Comparison of ENCODE assay signal across 9 cellular contexts in genomic region chr13:24502567-24503375, GRCh38. TPM values are rescaled to one million over a fixed set of nuclear protein-coding genes. Genes with fewer than 3 reads are reported as not detected.
DNase-seq lines count a peak whose midpoint lies in the region; ATAC-seq and TF ChIP-seq lines count a peak whose summit lies in the region.
"Had no signal": no experiment of that assay in that cellular context is flagged by ENCODE, and none has a peak within 500 bp of the region (broad histone marks: within the 10 kb centered on the region; RNA-seq: fewer than 3 reads in every experiment).

No MANE protein-coding gene starts in this region.

- no peaks in the 10 kb centered on the region for H3K9me3 Mint-ChIP-seq in activated naive CD8-positive, alpha-beta T cell treated with anti-CD3 and anti-CD28 coated beads, Interleukin-2, amount 50 U/mL, for 24 hours

- H4K20me1 ChIP-seq in HCT116 (ENCODE audit: insufficient read depth) = no peaks in the 10 kb centered on the region

- H3K27me3 Mint-ChIP-seq in activated naive CD8-positive, alpha-beta T cell treated with anti-CD3 and anti-CD28 coated beads, Interleukin-2, amount 50 U/mL, for 24 hours = no peaks in the 10 kb centered on the region

- H3K27ac Mint-ChIP-seq in activated naive CD8-positive, alpha-beta T cell treated with anti-CD3 and anti-CD28 coated beads, Interleukin-2, amount 50 U/mL, for 24 hours = peak overlapping the region; percentile 62

- no peak overlapping the region for H2AFZ ChIP-seq in HCT116 (ENCODE audit: low read depth, low read length, poor library complexity, severe bottlenecking)

- H3K36me3 ChIP-seq in HCT116 (ENCODE audit: control insufficient read depth in 1 of 2, insufficient read depth in 2 of 2, low read length in 2 of 2) = peaks cover 7 to 15% of the 10 kb centered on the region in 2 experiments; a peak in 3 of 4 replicates
- peaks cover 18% of the 10 kb centered on the region for H3K36me3 ChIP-seq in skeletal muscle satellite cell (ENCODE audit: insufficient read depth, low read length)

- intact Hi-C loops in HCT116 (cut with micrococcal nuclease) = no loop called here
- intact Hi-C loops in left cardiac atrium (cut with DNase I) = no loop called here

- peaks cover 22 to 28% of the 10 kb centered on the region in 2 experiments for H3K4me1 ChIP-seq in HCT116 (ENCODE audit: control insufficient read depth in 1 of 2, insufficient read depth in 2 of 2, low read length in 2 of 2)
- H3K4me1 ChIP-seq in skeletal muscle satellite cell (ENCODE audit: control insufficient read depth, insufficient read depth, low read length) = peaks cover 27% of the 10 kb centered on the region

- H3K4me2 ChIP-seq in HCT116 (ENCODE audit: low read length) = peak overlapping the region; percentile 54
- peak overlapping the region; percentile 55 for H3K4me2 ChIP-seq in skeletal muscle satellite cell (ENCODE audit: low read length)

- no peak overlapping the region for H3K4me3 Mint-ChIP-seq in activated naive CD8-positive, alpha-beta T cell treated with anti-CD3 and anti-CD28 coated beads, Interleukin-2, amount 50 U/mL, for 24 hours

- peak; percentile 97 for ATAC-seq in HCT116
- peak; percentile 66 for ATAC-seq in activated naive CD8-positive, alpha-beta T cell treated with anti-CD3 and anti-CD28 coated beads, Interleukin-2, amount 50 U/mL, for 24 hours
- peak in 1 of 2 donors; percentile 91 for ATAC-seq in left cardiac atrium
- ATAC-seq in GM18520 (IDR thresholded peaks at IDR 0.05; ENCODE audit: unreplicated experiment) = no peak
- ATAC-seq in GM18498 (IDR thresholded peaks at IDR 0.05; ENCODE audit: unreplicated experiment) = no peak

- DNase-seq in HCT116 (ENCODE audit: low read depth, low spot score) (peak; percentile 29), left cardiac atrium (peak; percentile 46), NCI-H187 treated with DMSO at 0.1 percent for 48 hours (lab: John Stamatoyannopoulos, UW) (no peak), pons (ENCODE audit: low spot score) (no peak)
- DNase-seq in activated naive CD8-positive, alpha-beta T cell treated with anti-CD3 and anti-CD28 coated beads, Interleukin-2, amount 50 U/mL, for 24 hours = no peak
- DNase-seq: WERI-Rb-1 had no signal

- TF ChIP-seq RAD21 in HCT116 (IDR thresholded peaks at IDR 0.05; ENCODE audit: low read depth) = no peak

- POLR2A ChIA-PET in HCT116 (lab: Charles Lee) = interaction anchor here (0.7 to 2.4 kb wide), 2 partner anchors 8 to 9 kb away, joined by 3 to 11 read pairs; partner anchors contain the start of gene PARP4

- no peaks in the 10 kb centered on the region for H3K27me3 ChIP-seq in HCT116 (ENCODE audit: insufficient read depth, low read length)
- no peaks in the 10 kb centered on the region for H3K27me3 ChIP-seq in skeletal muscle satellite cell (ENCODE audit: control insufficient read depth, insufficient read depth, low read length)

- BruUV-seq in HCT116 (replicated peaks; lab: Mats Ljungman, UMichigan) = TSS peak; percentile 23

- peak overlapping the region; percentile 15 for H3K9ac ChIP-seq in HCT116 (ENCODE audit: low read length)
- H3K9ac ChIP-seq in skeletal muscle satellite cell (ENCODE audit: low read depth, low read length) = no peak overlapping the region

- peak overlapping the region; percentile 54 for H3K27ac ChIP-seq in HCT116 (ENCODE audit: low read depth, low read length)
- H3K27ac ChIP-seq: WERI-Rb-1 had no signal

- H3K36me3 Mint-ChIP-seq in activated naive CD8-positive, alpha-beta T cell treated with anti-CD3 and anti-CD28 coated beads, Interleukin-2, amount 50 U/mL, for 24 hours (ENCODE audit: low read depth) = peaks cover 27% of the 10 kb centered on the region

- CTCF ChIA-PET in HCT116 (lab: Charles Lee) = no interaction called here

- RAD21 ChIA-PET in HCT116 (lab: Charles Lee; ENCODE audit: low non-redundant PET in 1 of 2, low total read pairs in 2 of 2, uncharacterized antibody in 2 of 2, unreplicated experiment in 2 of 2) = interaction anchor here in 1 of 2 experiments (0.5 kb wide), 1 partner anchor 62 kb away, joined by 4 read pairs; no protein-coding TSS in a partner anchor

- H3K4me1 Mint-ChIP-seq in activated naive CD8-positive, alpha-beta T cell treated with anti-CD3 and anti-CD28 coated beads, Interleukin-2, amount 50 U/mL, for 24 hours = peaks cover 28% of the 10 kb centered on the region

- TF ChIP-seq POLR2A in HCT116 (IDR thresholded peaks at IDR 0.05; ENCODE audit: borderline replicate concordance, extremely low read depth, insufficient read depth, insufficient read length) = no peak

- H3K9me3 ChIP-seq in HCT116 (ENCODE audit: control insufficient read depth in 1 of 2, insufficient read depth in 1 of 2, low read depth in 1 of 2, low read length in 2 of 2) (no peaks in the 10 kb centered on the region), skeletal muscle satellite cell (replicated peaks; ENCODE audit: low read length) (no peaks in the 10 kb centered on the region)

- peaks cover 78% of the 10 kb centered on the region for H3K79me2 ChIP-seq in HCT116 (ENCODE audit: insufficient read depth, low read length)

- no peaks in the 10 kb centered on the region for H3K9me2 ChIP-seq in HCT116 (ENCODE audit: insufficient read depth)

- no peak for TF ChIP-seq CTCF in HCT116 (IDR thresholded peaks at IDR 0.05 in 2 of 3, conservative IDR thresholded peaks at IDR 0.05 in 1 of 3; ENCODE audit: borderline replicate concordance in 1 of 3, insufficient read depth in 1 of 3, low read depth in 2 of 3, low read length in 2 of 3)

- H3K4me3 ChIP-seq in HCT116 (replicated peaks in 1 of 2; ENCODE audit: low read depth in 1 of 2, low read length in 2 of 2) = peak overlapping the region in 1 of 2 experiments; percentile 13; a peak in 1 of 4 replicates
- H3K4me3 ChIP-seq in skeletal muscle satellite cell (ENCODE audit: low read length) = no peak overlapping the region

TF ChIP-seq in HCT116, 20 proteins besides CTCF, POLR2A, EP300 and RAD21:
- peak; percentile 33; the same call in 1 of the 2 replicates for TF ChIP-seq FOSL1 (IDR thresholded peaks at IDR 0.05; ENCODE audit: low read depth)
- TF ChIP-seq ELF1 (IDR thresholded peaks at IDR 0.05; ENCODE audit: borderline replicate concordance, low read depth) = no peak

RNA-seq across cellular contexts. Expression of gene PARP4, which starts 9.8 kb away (rescaled TPM):
- total RNA-seq in HCT116 (2021; ENCODE audit: unreplicated experiment) (76.0 TPM), left cardiac atrium (10 to 100 TPM; 23.9 to 27.8 TPM)
- polyA plus RNA-seq in HCT116 (2012) = 39.2 and 53.2 TPM in 2 replicates
- 46.3 and 49.4 TPM in 2 replicates for total RNA-seq in skeletal muscle satellite cell (2012; rRNA removed)

Comparison
In these comparisons a context has a peak if more than half of its experiments do, and no peak if none do; other contexts are left out.
1. ATAC-seq: peak in HCT116 (single experiment) and activated naive CD8-positive, alpha-beta T cell treated with anti-CD3 and anti-CD28 coated beads, Interleukin-2, amount 50 U/mL, for 24 hours (single experiment); none in GM18520 (single experiment) and GM18498 (single experiment).
2. DNase-seq: peak in HCT116 (single experiment) and left cardiac atrium (single experiment); none in activated naive CD8-positive, alpha-beta T cell treated with anti-CD3 and anti-CD28 coated beads, Interleukin-2, amount 50 U/mL, for 24 hours (single experiment), NCI-H187 treated with DMSO at 0.1 percent for 48 hours (single experiment) and pons (single experiment).